Comparison of ENCODE assay signal across 17 cellular contexts in genomic region chr5:138726848-138727247, GRCh38. TPM values are rescaled to one million over a fixed set of nuclear protein-coding genes. Genes with fewer than 3 reads are reported as not detected.
DNase-seq lines count a peak whose midpoint lies in the region; ATAC-seq and TF ChIP-seq lines count a peak whose summit lies in the region.
"Had no signal": no experiment of that assay in that cellular context is flagged by ENCODE, and none has a peak within 500 bp of the region (broad histone marks: within the 10 kb centered on the region; RNA-seq: fewer than 3 reads in every experiment).

No MANE protein-coding gene starts in this region.

- CTCF ChIA-PET in GM10248 (lab: Yijun Ruan, JAX), result interaction anchor here (1.0 to 1.4 kb wide), 2 partner anchors 22 to 63 kb away, joined by 3 to 9 read pairs; no protein-coding TSS in a partner anchor

- POLR2A ChIA-PET in GM10248 (lab: Yijun Ruan, JAX), result no interaction called here

- peak overlapping the region; percentile 32 for H3K4me3 Mint-ChIP-seq in activated naive CD8-positive, alpha-beta T cell treated with anti-CD3 and anti-CD28 coated beads, Interleukin-2, amount 50 U/mL, for 24 hours
- no peak overlapping the region for H3K4me3 Mint-ChIP-seq in stimulated activated effector memory CD8-positive, alpha-beta T cell treated with anti-CD3 and anti-CD28 coated beads, Interleukin-12 subunit alpha, Interleukin-12 subunit beta, amount 100 ng/mL, for 72 hours
- H3K4me3 Mint-ChIP-seq: naive thymus-derived CD4-positive, alpha-beta T cell had no signal

- H3K27me3 Mint-ChIP-seq in activated naive CD8-positive, alpha-beta T cell treated with anti-CD3 and anti-CD28 coated beads, Interleukin-2, amount 50 U/mL, for 24 hours, result peaks cover 37% of the 10 kb centered on the region

- TF ChIP-seq CTCF in GM10248 (IDR thresholded peaks at IDR 0.05; ENCODE audit: control extremely low read depth, extremely low read depth, low read depth, missing control alignments), result no peak

- peak; percentile 9 for DNase-seq in activated naive CD4-positive, alpha-beta T cell treated with Interleukin-2 at 50 U/mL for 16 hours
- no peak for DNase-seq in activated naive CD4-positive, alpha-beta T cell treated with anti-CD3 and anti-CD28 coated beads, Interleukin-2, amount 50 U/mL, for 16 hours
- DNase-seq in Jurkat, Clone E6-1 (ENCODE audit: low read depth, low spot score), result peak; percentile 28
- DNase-seq in activated naive CD8-positive, alpha-beta T cell treated with anti-CD3 and anti-CD28 coated beads, Interleukin-2, amount 50 U/mL, for 24 hours, result no peak
- DNase-seq in stimulated activated effector memory CD8-positive, alpha-beta T cell treated with anti-CD3 and anti-CD28 coated beads, Interleukin-12 subunit alpha, Interleukin-12 subunit beta, amount 100 ng/mL, for 72 hours (ENCODE audit: low spot score in 2 of 2), result no peak
- DNase-seq in A172 (ENCODE audit: low spot score), result no peak
- DNase-seq in GM10248 (ENCODE audit: extremely low spot score), result no peak
- no peak for DNase-seq in AML-193 (lab: John Stamatoyannopoulos, UW)
- DNase-seq: CD8-positive, alpha-beta memory T cell; DND-41; GOT3; hypothalamus; kidney; NCI-H1417 treated with DMSO at 0.1 percent for 48 hours; NCI-H226 had no signal

- peaks cover 24% of the 10 kb centered on the region for H3K4me1 Mint-ChIP-seq in activated naive CD8-positive, alpha-beta T cell treated with anti-CD3 and anti-CD28 coated beads, Interleukin-2, amount 50 U/mL, for 24 hours
- H3K4me1 Mint-ChIP-seq in stimulated activated effector memory CD8-positive, alpha-beta T cell treated with anti-CD3 and anti-CD28 coated beads, Interleukin-12 subunit alpha, Interleukin-12 subunit beta, amount 100 ng/mL, for 72 hours, result peaks cover 25% of the 10 kb centered on the region

- H3K4me3 ChIP-seq in Jurkat, Clone E6-1 (ENCODE audit: low read length), result no peak overlapping the region
- H3K4me3 ChIP-seq: skin epidermis had no signal

- no peaks in the 10 kb centered on the region for H3K36me3 Mint-ChIP-seq in activated naive CD8-positive, alpha-beta T cell treated with anti-CD3 and anti-CD28 coated beads, Interleukin-2, amount 50 U/mL, for 24 hours (ENCODE audit: low read depth)
- H3K36me3 Mint-ChIP-seq in stimulated activated effector memory CD8-positive, alpha-beta T cell treated with anti-CD3 and anti-CD28 coated beads, Interleukin-12 subunit alpha, Interleukin-12 subunit beta, amount 100 ng/mL, for 72 hours, result no peaks in the 10 kb centered on the region

- no peaks in the 10 kb centered on the region for H3K9me3 Mint-ChIP-seq in activated naive CD8-positive, alpha-beta T cell treated with anti-CD3 and anti-CD28 coated beads, Interleukin-2, amount 50 U/mL, for 24 hours
- H3K9me3 Mint-ChIP-seq in stimulated activated effector memory CD8-positive, alpha-beta T cell treated with anti-CD3 and anti-CD28 coated beads, Interleukin-12 subunit alpha, Interleukin-12 subunit beta, amount 100 ng/mL, for 72 hours, result no peaks in the 10 kb centered on the region
- H3K9me3 Mint-ChIP-seq: CD8-positive, alpha-beta memory T cell had no signal

- no peak overlapping the region for H3K27ac Mint-ChIP-seq in activated naive CD8-positive, alpha-beta T cell treated with anti-CD3 and anti-CD28 coated beads, Interleukin-2, amount 50 U/mL, for 24 hours
- H3K27ac Mint-ChIP-seq in stimulated activated effector memory CD8-positive, alpha-beta T cell treated with anti-CD3 and anti-CD28 coated beads, Interleukin-12 subunit alpha, Interleukin-12 subunit beta, amount 100 ng/mL, for 72 hours, result no peak overlapping the region
- H3K27ac Mint-ChIP-seq: CD8-positive, alpha-beta memory T cell; naive thymus-derived CD4-positive, alpha-beta T cell had no signal

- ATAC-seq in activated naive CD8-positive, alpha-beta T cell treated with anti-CD3 and anti-CD28 coated beads, Interleukin-2, amount 50 U/mL, for 24 hours, result peak; percentile 47
- peak; percentile 62 for ATAC-seq in stimulated activated effector memory CD8-positive, alpha-beta T cell treated with anti-CD3 and anti-CD28 coated beads, Interleukin-12 subunit alpha, Interleukin-12 subunit beta, amount 100 ng/mL, for 72 hours
- ATAC-seq: naive thymus-derived CD4-positive, alpha-beta T cell had no signal

RNA-seq across cellular contexts. Expression of gene CTNNA1, which starts 26.4 kb away (rescaled TPM):
- polyA plus RNA-seq in Jurkat, Clone E6-1 (2012; ENCODE audit: insufficient read depth, insufficient read length), result 103 TPM
- 369 and 401 TPM in 2 replicates for total RNA-seq in A172 (2014; rRNA removed; shearing (Covaris generic))

Comparison
In these comparisons a context has a peak if more than half of its experiments do, and no peak if none do; other contexts are left out.
1. DNase-seq: peak in activated naive CD4-positive, alpha-beta T cell treated with Interleukin-2 at 50 U/mL for 16 hours (single experiment) and Jurkat, Clone E6-1 (single experiment); none in activated naive CD4-positive, alpha-beta T cell treated with anti-CD3 and anti-CD28 coated beads, Interleukin-2, amount 50 U/mL, for 16 hours (single experiment), activated naive CD8-positive, alpha-beta T cell treated with anti-CD3 and anti-CD28 coated beads, Interleukin-2, amount 50 U/mL, for 24 hours (single experiment), stimulated activated effector memory CD8-positive, alpha-beta T cell treated with anti-CD3 and anti-CD28 coated beads, Interleukin-12 subunit alpha, Interleukin-12 subunit beta, amount 100 ng/mL, for 72 hours (0 of 2), A172 (single experiment), GM10248 (single experiment) and AML-193 (0 of 2).